In the genomic region with DNA sequence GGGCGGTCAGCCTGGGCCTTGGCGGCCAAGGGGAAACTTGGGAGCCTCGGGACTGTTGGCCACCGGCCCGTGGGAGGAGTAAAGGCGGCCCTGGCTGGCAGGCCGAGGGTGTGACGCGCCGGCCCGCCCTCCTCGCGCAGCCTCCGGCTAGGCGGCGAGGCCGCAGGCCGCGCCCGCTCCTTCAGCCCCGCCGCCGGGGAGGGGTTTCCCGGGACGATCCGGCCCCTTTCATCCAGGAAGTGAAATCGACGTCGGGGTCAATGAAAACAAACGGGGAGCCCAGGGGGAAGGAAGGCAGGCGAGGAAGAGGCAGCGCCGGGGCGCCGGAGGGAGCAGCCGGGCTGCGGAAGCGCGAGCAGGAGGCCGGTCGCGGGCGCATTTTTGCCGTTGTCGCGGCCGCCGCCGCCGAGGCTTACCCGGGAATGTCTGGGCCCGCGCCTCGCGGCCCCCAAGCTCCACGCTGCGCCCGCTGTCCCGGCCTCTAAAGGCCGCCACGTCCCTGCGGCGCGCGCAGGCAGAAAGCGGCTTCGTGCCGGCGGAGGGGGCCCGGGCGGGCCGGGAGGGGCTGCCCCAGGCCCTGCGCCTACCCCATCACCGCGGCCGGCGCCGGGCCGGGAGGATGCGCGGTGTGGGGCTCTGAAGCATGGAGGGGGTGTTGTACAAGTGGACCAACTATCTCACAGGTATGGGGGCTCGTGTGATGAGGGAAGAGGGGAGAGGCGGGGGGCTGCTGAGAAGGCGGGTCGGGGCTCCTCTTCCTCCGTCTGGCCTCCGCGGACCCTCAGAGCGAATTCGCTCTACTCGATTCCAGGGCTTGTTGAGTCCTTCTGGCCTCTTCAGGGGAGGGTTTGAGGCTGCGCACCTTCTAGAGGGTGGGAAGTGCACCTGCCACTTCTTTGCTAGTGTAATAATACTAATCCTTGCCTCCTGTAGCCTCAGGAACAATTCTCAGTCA, we compare ENCODE assay signal across 8 cellular contexts. TPM values are rescaled to one million over a fixed set of nuclear protein-coding genes. Genes with fewer than 3 reads are reported as not detected.
DNase-seq lines count a peak whose midpoint lies in the region; FAIRE-seq and TF ChIP-seq lines count a peak whose summit lies in the region.

A gene (plus strand): TSS at position 231 of the 955 bp plus-strand sequence. CDS start 413 bp downstream, at position 644.

- H3K4me3 ChIP-seq in neural cell (ENCODE audit: low read length) (peak within 1 kb of the TSS; percentile 82), stomach (peak within 1 kb of the TSS; percentile 64 to 94 (median 88))

- intact Hi-C loops in stomach (cut with DNase I; ENCODE audit: low total_unique reads), result no loop called here

- no peaks in the 10 kb centered on the region for H3K9me2 ChIP-seq in neural cell (ENCODE audit: insufficient read depth, low read length)

- peaks cover 58 to 76% (median 68%) of the 10 kb centered on the region in 4 donors for H3K4me1 ChIP-seq in stomach

- TF ChIP-seq EP300 in neural cell (conservative IDR thresholded peaks at IDR 0.05; ENCODE audit: poor library complexity, severe bottlenecking), result peak; percentile 45
- no peak for TF ChIP-seq EP300 in stomach (IDR thresholded peaks at IDR 0.05)

- peak within 1 kb of the TSS; percentile 37 for H2AFZ ChIP-seq in neural cell (ENCODE audit: low read depth, low read length)

- H3K27ac ChIP-seq in neural cell (ENCODE audit: low read length) (peak within 1 kb of the TSS; percentile 95), stomach (peak within 1 kb of the TSS; percentile 92 to 97 (median 95))

- TF ChIP-seq POLR2A in H54 (IDR thresholded peaks at IDR 0.05; ENCODE audit: low read depth, low read length) (peak; percentile 39; the same call in 1 of the 2 replicates), stomach (IDR thresholded peaks at IDR 0.05) (peak in 1 of 4 donors; percentile 33)

- TF ChIP-seq RAD21 in neural cell (conservative IDR thresholded peaks at IDR 0.05), result no peak

- H3K9ac ChIP-seq in neural cell (ENCODE audit: low read length), result peak within 1 kb of the TSS; percentile 84

- H3F3A ChIP-seq in neural cell (ENCODE audit: insufficient read depth, low read length, poor library complexity, severe bottlenecking), result peaks cover 3% of the 10 kb centered on the region

- FAIRE-seq in H54 (lab: Jason Lieb, UNC), result peak; percentile 81

- H3K4me2 ChIP-seq in neural cell (ENCODE audit: low read length), result peak within 1 kb of the TSS; percentile 74

- H3K9me3 ChIP-seq in neural cell (ENCODE audit: low read length) (no peaks in the 10 kb centered on the region), stomach (no peaks in the 10 kb centered on the region)

- peak; percentile 23 for TF ChIP-seq CTCF in neural cell (IDR thresholded peaks at IDR 0.05; ENCODE audit: poor library complexity, severe bottlenecking)
- TF ChIP-seq CTCF in stomach (IDR thresholded peaks at IDR 0.05), result no peak

- H3K27me3 ChIP-seq in neural cell (ENCODE audit: insufficient read depth, low read depth, low read length), result no peaks in the 10 kb centered on the region
- H3K27me3 ChIP-seq in stomach, result no peaks in the 10 kb centered on the region

- no peaks in the 10 kb centered on the region for H4K20me1 ChIP-seq in neural cell (ENCODE audit: insufficient read depth)

- DNase-seq in ELR (ENCODE audit: low read depth) (peak; percentile 99), H54 (ENCODE audit: insufficient read length, low spot score) (peak; percentile 91), LoVo (ENCODE audit: low spot score) (peak; percentile 96), SHP77 treated with DMSO at 0.1 percent for 48 hours (lab: John Stamatoyannopoulos, UW) (peak; percentile 56), fibroblast of the conjunctiva (ENCODE audit: low read depth) (peak; percentile 95), stomach (peak; percentile 95)
- DNase-seq in activated effector memory CD4-positive, alpha-beta T cell treated with anti-CD3 and anti-CD28 coated beads, Interleukin-2, amount 50 U/mL, for 16 hours, result peak; percentile 92

- 0 to 1% (median 0%) methylated on average over 58 to 92 of the region's 92 CpGs for WGBS in stomach, 5 donors

- H3K79me2 ChIP-seq in neural cell (replicated peaks; ENCODE audit: insufficient read depth, low read length), result peaks cover 69% of the 10 kb centered on the region

- H3K36me3 ChIP-seq in neural cell (ENCODE audit: insufficient read depth, low read length) (no peaks in the 10 kb centered on the region), stomach (no peaks in the 10 kb centered on the region)

TF ChIP-seq in neural cell, 6 proteins besides CTCF, POLR2A, EP300 and RAD21:
- TF ChIP-seq TAF1 (IDR thresholded peaks at IDR 0.05; ENCODE audit: low read depth), result no peak
- TF ChIP-seq EZH2 (IDR thresholded peaks at IDR 0.05; ENCODE audit: borderline replicate concordance, insufficient read depth, low read length, poor library complexity, severe bottlenecking), result no peak
- TF ChIP-seq, protein P1, sequence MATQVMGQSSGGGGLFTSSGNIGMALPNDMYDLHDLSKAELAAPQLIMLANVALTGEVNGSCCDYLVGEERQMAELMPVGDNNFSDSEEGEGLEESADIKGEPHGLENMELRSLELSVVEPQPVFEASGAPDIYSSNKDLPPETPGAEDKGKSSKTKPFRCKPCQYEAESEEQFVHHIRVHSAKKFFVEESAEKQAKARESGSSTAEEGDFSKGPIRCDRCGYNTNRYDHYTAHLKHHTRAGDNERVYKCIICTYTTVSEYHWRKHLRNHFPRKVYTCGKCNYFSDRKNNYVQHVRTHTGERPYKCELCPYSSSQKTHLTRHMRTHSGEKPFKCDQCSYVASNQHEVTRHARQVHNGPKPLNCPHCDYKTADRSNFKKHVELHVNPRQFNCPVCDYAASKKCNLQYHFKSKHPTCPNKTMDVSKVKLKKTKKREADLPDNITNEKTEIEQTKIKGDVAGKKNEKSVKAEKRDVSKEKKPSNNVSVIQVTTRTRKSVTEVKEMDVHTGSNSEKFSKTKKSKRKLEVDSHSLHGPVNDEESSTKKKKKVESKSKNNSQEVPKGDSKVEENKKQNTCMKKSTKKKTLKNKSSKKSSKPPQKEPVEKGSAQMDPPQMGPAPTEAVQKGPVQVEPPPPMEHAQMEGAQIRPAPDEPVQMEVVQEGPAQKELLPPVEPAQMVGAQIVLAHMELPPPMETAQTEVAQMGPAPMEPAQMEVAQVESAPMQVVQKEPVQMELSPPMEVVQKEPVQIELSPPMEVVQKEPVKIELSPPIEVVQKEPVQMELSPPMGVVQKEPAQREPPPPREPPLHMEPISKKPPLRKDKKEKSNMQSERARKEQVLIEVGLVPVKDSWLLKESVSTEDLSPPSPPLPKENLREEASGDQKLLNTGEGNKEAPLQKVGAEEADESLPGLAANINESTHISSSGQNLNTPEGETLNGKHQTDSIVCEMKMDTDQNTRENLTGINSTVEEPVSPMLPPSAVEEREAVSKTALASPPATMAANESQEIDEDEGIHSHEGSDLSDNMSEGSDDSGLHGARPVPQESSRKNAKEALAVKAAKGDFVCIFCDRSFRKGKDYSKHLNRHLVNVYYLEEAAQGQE (IDR thresholded peaks at IDR 0.05; ENCODE audit: borderline replicate concordance), result peak; percentile 39
- TF ChIP-seq POLR2AphosphoS5 (IDR thresholded peaks at IDR 0.05), result peak; percentile 65
- TF ChIP-seq MXI1 (conservative IDR thresholded peaks at IDR 0.05; ENCODE audit: poor library complexity, severe bottlenecking), result peak; percentile 55
- no peak for TF ChIP-seq SMC3 (conservative IDR thresholded peaks at IDR 0.05; ENCODE audit: poor library complexity)

RNA-seq across cellular contexts. Expression of the gene that starts here (rescaled TPM):
- polyA plus RNA-seq in neural cell (14.3 and 16.8 TPM in 2 replicates), stomach (1 to 10 TPM; 1.9 to 3.8 (median 3.5) TPM)
- 26.3 and 30.3 TPM in 2 replicates for polyA minus RNA-seq in neural cell
- total RNA-seq in stomach, result 10 to 100 TPM in 3 of 5 donors, 1 to 10 TPM in 2; 1.7 to 36.2 (median 11.6) TPM

Comparison
In these comparisons a context has a peak if more than half of its experiments do, and no peak if none do; other contexts are left out.
1. Peak in every context shown above with its lines: DNase-seq, H3K4me3 ChIP-seq and H3K27ac ChIP-seq.